22 cellular contexts compared by ENCODE assay signal in the genomic region with DNA sequence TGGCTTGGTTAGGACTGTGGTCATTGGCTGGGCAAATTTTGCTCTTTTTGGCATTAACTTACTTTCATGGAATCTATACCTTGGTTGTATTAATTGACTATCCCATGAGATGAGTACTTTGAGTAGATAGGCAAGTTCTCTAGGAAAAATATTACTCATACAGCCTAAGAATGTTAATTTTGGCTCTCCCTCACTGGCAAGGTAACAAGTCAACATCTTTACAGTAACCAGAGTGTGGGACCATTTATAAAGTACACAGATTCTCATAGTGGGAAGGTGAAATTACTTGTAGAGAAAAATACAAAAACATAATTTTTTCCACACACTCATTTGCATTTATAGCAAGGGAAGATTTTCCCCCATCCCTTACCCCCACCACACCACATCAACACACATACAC.
"Had no signal": no experiment of that assay in that cellular context is flagged by ENCODE, and none has a peak within 500 bp of the region (broad histone marks: within the 10 kb centered on the region; RNA-seq: fewer than 3 reads in every experiment).

No MANE protein-coding gene starts in this region.

- H3K36me3 Mint-ChIP-seq: activated naive CD4-positive, alpha-beta T cell treated with anti-CD3 and anti-CD28 coated beads, Interleukin-2, amount 10 ng/mL, durations not matched to agents 7 days and 5 days; naive thymus-derived CD8-positive, alpha-beta T cell; type B pancreatic cell had no signal

- H3K9me3 ChIP-seq: esophagus muscularis mucosa, neutrophil, pancreas, testis had no signal

- H3K27ac ChIP-seq: neutrophil, testis, VCaP had no signal

- H3K36me3 ChIP-seq: esophagus muscularis mucosa, neutrophil, pancreas had no signal

- H3K27ac Mint-ChIP-seq: activated naive CD4-positive, alpha-beta T cell treated with anti-CD3 and anti-CD28 coated beads, Interleukin-2, amount 10 ng/mL, durations not matched to agents 7 days and 5 days; activated naive CD8-positive, alpha-beta T cell treated with anti-CD3 and anti-CD28 coated beads, Interleukin-2, amount 50 U/mL, for 24 hours; dendritic cell treated with granulocyte-macrophage colony-stimulating factor and Interleukin-4, amounts not matched to agents 40 ng/mL and 50 ng/mL, for 4 days; immature natural killer cell; naive thymus-derived CD8-positive, alpha-beta T cell had no signal

- H3K4me2 ChIP-seq: smooth muscle cell had no signal

- H3K27me3 ChIP-seq: esophagus muscularis mucosa, neutrophil, pancreas, testis had no signal

- DNase-seq: activated CD4-positive, alpha-beta T cell treated with anti-CD3 and anti-CD28 coated beads, Interleukin-2, amount 50 U/mL, for 1 hour; activated CD4-positive, CD25-positive, alpha-beta regulatory T cell treated with anti-CD3 and anti-CD28 coated beads, Interleukin-2, amount 50 U/mL, for 72 hours; activated CD8-positive, alpha-beta memory T cell treated with anti-CD3 and anti-CD28 coated beads, Interleukin-2, amount 50 U/mL, for 4 hours; activated effector memory CD4-positive, alpha-beta T cell treated with Interleukin-2 at 50 U/mL for 16 hours; activated naive CD4-positive, alpha-beta T cell treated with anti-CD3 and anti-CD28 coated beads, Interleukin-2, amount 10 ng/mL, durations not matched to agents 7 days and 5 days; activated naive CD8-positive, alpha-beta T cell treated with anti-CD3 and anti-CD28 coated beads, Interleukin-2, amount 50 U/mL, for 24 hours; activated T-cell treated with anti-CD3 and anti-CD28 coated beads, Interleukin-2, amount 50 U/mL, for 48 hours; anterior cingulate cortex; effector CD8-positive, alpha-beta T cell; immature natural killer cell; mesendoderm; naive thymus-derived CD8-positive, alpha-beta T cell; pancreas; stimulated activated CD4-positive, alpha-beta T cell treated with anti-CD3 and anti-CD28 coated beads, Interleukin-4, amount 100 ng/mL, for 1 hour; testis had no signal

- H3K27me3 Mint-ChIP-seq: activated naive CD4-positive, alpha-beta T cell treated with anti-CD3 and anti-CD28 coated beads, Interleukin-2, amount 10 ng/mL, durations not matched to agents 7 days and 5 days; activated naive CD8-positive, alpha-beta T cell treated with anti-CD3 and anti-CD28 coated beads, Interleukin-2, amount 50 U/mL, for 24 hours; dendritic cell treated with granulocyte-macrophage colony-stimulating factor and Interleukin-4, amounts not matched to agents 40 ng/mL and 50 ng/mL, for 4 days; type B pancreatic cell had no signal

- H3K4me3 ChIP-seq: esophagus muscularis mucosa, pancreas, smooth muscle cell, testis had no signal

- ATAC-seq: activated naive CD8-positive, alpha-beta T cell treated with anti-CD3 and anti-CD28 coated beads, Interleukin-2, amount 50 U/mL, for 24 hours; naive thymus-derived CD8-positive, alpha-beta T cell; sciatic nerve had no signal

- H3K9me3 Mint-ChIP-seq: activated naive CD4-positive, alpha-beta T cell treated with anti-CD3 and anti-CD28 coated beads, Interleukin-2, amount 10 ng/mL, durations not matched to agents 7 days and 5 days; activated naive CD8-positive, alpha-beta T cell treated with anti-CD3 and anti-CD28 coated beads, Interleukin-2, amount 50 U/mL, for 24 hours; dendritic cell treated with granulocyte-macrophage colony-stimulating factor and Interleukin-4, amounts not matched to agents 40 ng/mL and 50 ng/mL, for 4 days; immature natural killer cell; type B pancreatic cell had no signal

- H3K4me3 Mint-ChIP-seq: activated naive CD4-positive, alpha-beta T cell treated with anti-CD3 and anti-CD28 coated beads, Interleukin-2, amount 10 ng/mL, durations not matched to agents 7 days and 5 days; activated naive CD8-positive, alpha-beta T cell treated with anti-CD3 and anti-CD28 coated beads, Interleukin-2, amount 50 U/mL, for 24 hours; dendritic cell treated with granulocyte-macrophage colony-stimulating factor and Interleukin-4, amounts not matched to agents 40 ng/mL and 50 ng/mL, for 4 days; naive thymus-derived CD8-positive, alpha-beta T cell had no signal

- H3K4me1 Mint-ChIP-seq: activated naive CD4-positive, alpha-beta T cell treated with anti-CD3 and anti-CD28 coated beads, Interleukin-2, amount 10 ng/mL, durations not matched to agents 7 days and 5 days had no signal
